ENCODE assay signal across 9 cellular contexts in the genomic region with DNA sequence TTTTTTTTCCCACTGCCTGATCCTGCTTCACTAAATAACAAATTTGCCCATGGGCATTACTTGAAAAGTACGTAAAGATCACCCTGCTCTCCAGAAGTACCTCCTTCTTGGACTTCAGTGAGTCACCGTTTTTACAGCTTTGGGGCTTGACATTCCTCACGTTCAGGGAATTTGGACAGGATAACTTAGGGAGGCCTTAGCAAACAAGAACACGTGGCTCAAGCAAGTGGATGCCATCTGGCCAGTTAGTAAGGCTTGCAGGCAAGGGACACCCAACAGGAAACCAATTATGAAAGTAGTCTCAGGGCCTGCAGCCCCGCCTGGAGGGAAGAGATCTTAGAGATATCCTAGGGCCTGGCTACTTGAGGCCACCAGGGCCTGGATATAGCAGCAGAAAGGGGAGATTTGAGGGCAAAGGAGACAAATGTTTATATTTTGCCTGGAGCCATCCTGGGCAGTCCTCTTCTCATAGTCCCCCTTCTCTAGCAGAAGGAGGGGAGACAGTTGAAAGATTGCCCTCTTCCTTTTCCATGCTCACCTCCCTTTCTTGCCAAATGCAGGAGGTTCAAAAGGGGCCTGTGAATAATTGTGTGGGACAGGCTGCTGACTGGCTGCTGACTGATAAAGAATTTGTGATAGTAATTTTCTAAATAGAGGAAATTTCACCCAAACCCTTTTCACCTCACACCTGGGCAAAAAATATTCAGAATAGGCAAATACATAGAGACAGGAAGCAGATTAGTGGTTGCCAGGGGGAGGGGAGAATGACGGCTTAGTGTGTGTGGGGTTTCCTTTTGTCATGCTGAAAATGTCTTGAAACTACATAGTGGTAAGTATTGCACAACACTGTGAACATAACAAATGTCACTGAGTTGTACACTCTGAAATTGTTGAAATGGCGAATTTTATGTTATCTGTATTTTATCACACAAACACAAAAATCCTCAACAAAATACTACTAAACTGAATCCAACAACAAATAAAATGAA.
DNase-seq lines count a peak whose midpoint lies in the region; ATAC-seq and TF ChIP-seq lines count a peak whose summit lies in the region.
"Had no signal": no experiment of that assay in that cellular context is flagged by ENCODE, and none has a peak within 500 bp of the region (broad histone marks: within the 10 kb centered on the region; RNA-seq: fewer than 3 reads in every experiment).

No MANE protein-coding gene starts in this region.

- no CpG with 5 or more reads among the region's 7 CpGs for WGBS in mesendoderm (ENCODE audit: extremely low coverage, insufficient coverage, low lambda C conversion rate)

- 0 out of 2 replicates have a peak overlapping the region, but pooled peaks have one; percentile 19 for H3K4me2 ChIP-seq in DOHH2 (ENCODE audit: low read length)
- no peak overlapping the region for H3K4me2 ChIP-seq in mesendoderm (ENCODE audit: low read length)

- H3K4me3 Mint-ChIP-seq in T-helper 17 cell, result no peak overlapping the region

- H3K4me3 ChIP-seq in DOHH2 (ENCODE audit: low read length) (no peak overlapping the region), NB4 (ENCODE audit: low read depth, low read length) (no peak overlapping the region), astrocyte of the cerebellum (ENCODE audit: low read depth, low read length) (no peak overlapping the region), mesendoderm (ENCODE audit: low read length) (no peak overlapping the region)

- no peak for TF ChIP-seq CTCF in DOHH2 (IDR thresholded peaks at IDR 0.05; ENCODE audit: low read depth, low read length, poor library complexity, severe bottlenecking)
- no peak for TF ChIP-seq CTCF in NB4 (IDR thresholded peaks at IDR 0.05; ENCODE audit: low read depth, low read length)
- TF ChIP-seq CTCF in astrocyte of the cerebellum (IDR thresholded peaks at IDR 0.05; ENCODE audit: low read depth, low read length, missing control alignments), result no peak

- no peak overlapping the region for H3K23ac ChIP-seq in mesendoderm (ENCODE audit: low read length)

- H3K36me3 Mint-ChIP-seq in T-helper 17 cell (ENCODE audit: low read depth), result no peaks in the 10 kb centered on the region

- no peak overlapping the region for H4K8ac ChIP-seq in mesendoderm (ENCODE audit: low read depth, low read length)

- no peak overlapping the region for H3K4ac ChIP-seq in mesendoderm (ENCODE audit: low read depth, low read length)

- H4K20me1 ChIP-seq in DOHH2 (ENCODE audit: control insufficient read depth, insufficient read depth, low read depth, low read length), result no peaks in the 10 kb centered on the region

- peaks cover 5% of the 10 kb centered on the region for H3K27me3 Mint-ChIP-seq in T-helper 17 cell

- DNase-seq in NB4 (ENCODE audit: low read depth) (peak; percentile 83), astrocyte of the cerebellum (ENCODE audit: low read depth) (peak; percentile 63), mesendoderm (peak; percentile 95), T-helper 17 cell (no peak), NCI-H526 (lab: John Stamatoyannopoulos, UW) (no peak)

- no peak overlapping the region for H4K5ac ChIP-seq in mesendoderm (ENCODE audit: low read length)

- no peaks in the 10 kb centered on the region for H3K79me2 ChIP-seq in DOHH2 (ENCODE audit: control insufficient read depth, low read length)
- H3K79me2 ChIP-seq in mesendoderm (ENCODE audit: control insufficient read depth, insufficient read depth, low read length), result no peaks in the 10 kb centered on the region

- no peak overlapping the region for H2BK120ac ChIP-seq in mesendoderm (ENCODE audit: low read depth, low read length)

- H3K27ac ChIP-seq in DOHH2 (ENCODE audit: low read depth, low read length), result no peak overlapping the region
- no peak overlapping the region for H3K27ac ChIP-seq in mesendoderm (ENCODE audit: low read depth, low read length)
- H3K27ac ChIP-seq: VCaP had no signal

- H2BK15ac ChIP-seq in mesendoderm (replicated peaks; ENCODE audit: low read depth), result no peak overlapping the region

- ATAC-seq in GM21576 (IDR thresholded peaks at IDR 0.05; ENCODE audit: unreplicated experiment) (peak; percentile 69), T-helper 17 cell (no peak), HG03457 (IDR thresholded peaks at IDR 0.05; ENCODE audit: unreplicated experiment) (no peak)

- H3K4me1 ChIP-seq in DOHH2 (ENCODE audit: control insufficient read depth, low read length), result peaks cover 9% of the 10 kb centered on the region
- H3K4me1 ChIP-seq in mesendoderm (ENCODE audit: control insufficient read depth, low read depth, low read length), result no peaks in the 10 kb centered on the region

- no peaks in the 10 kb centered on the region for H3K79me1 ChIP-seq in mesendoderm (ENCODE audit: low read length)

- in situ Hi-C loops in astrocyte of the cerebellum (cut with HindIII; ENCODE audit: low sequenced_read_pairs), result no loop called here

- H3K9ac ChIP-seq in mesendoderm (ENCODE audit: low read length), result no peak overlapping the region

- no peaks in the 10 kb centered on the region for H3K9me2 ChIP-seq in DOHH2 (replicated peaks; ENCODE audit: control insufficient read depth, low read length)

- H3K9me3 ChIP-seq in DOHH2 (ENCODE audit: control insufficient read depth, insufficient read depth, low read length) (no peaks in the 10 kb centered on the region), T-helper 17 cell (ENCODE audit: control insufficient read depth, low read length, poor library complexity, severe bottlenecking) (no peaks in the 10 kb centered on the region)

- no peaks in the 10 kb centered on the region for H3K27me3 ChIP-seq in DOHH2 (ENCODE audit: control insufficient read depth, low read length)
- H3K27me3 ChIP-seq in mesendoderm (ENCODE audit: insufficient read depth, low read length, poor library complexity), result no peaks in the 10 kb centered on the region

- H3K27ac Mint-ChIP-seq in T-helper 17 cell, result no peak overlapping the region

- H3K56ac ChIP-seq in mesendoderm (ENCODE audit: low read length), result no peak overlapping the region

- peaks cover 5% of the 10 kb centered on the region for H3K4me1 Mint-ChIP-seq in T-helper 17 cell

- H3K36me3 ChIP-seq in DOHH2 (ENCODE audit: control insufficient read depth, low read length) (no peaks in the 10 kb centered on the region), mesendoderm (ENCODE audit: control insufficient read depth, insufficient read depth, low read length) (no peaks in the 10 kb centered on the region)

- no peak for TF ChIP-seq POLR2A in NB4 (IDR thresholded peaks at IDR 0.05; ENCODE audit: extremely low read depth, insufficient read length)

- no peak overlapping the region for H2BK5ac ChIP-seq in mesendoderm (ENCODE audit: low read length)

- no peaks in the 10 kb centered on the region for H3F3A ChIP-seq in DOHH2 (ENCODE audit: control insufficient read depth, insufficient read depth)

- H2AK5ac ChIP-seq in mesendoderm (ENCODE audit: low read length), result no peak overlapping the region

- H3K18ac ChIP-seq in mesendoderm (ENCODE audit: low read length), result peak overlapping the region; percentile 12

Comparison
In these comparisons a context has a peak if more than half of its experiments do, and no peak if none do; other contexts are left out.
1. DNase-seq: peak in NB4 (single experiment), astrocyte of the cerebellum (single experiment) and mesendoderm (single experiment); none in T-helper 17 cell (0 of 3) and NCI-H526 (0 of 2).